Comparison of ENCODE assay signal across 1 cellular context in genomic region chr2:219082332-219082958, GRCh38.
TF ChIP-seq lines count a peak whose summit lies in the region.

No MANE protein-coding gene starts in this region.

TF ChIP-seq in K562, 482 proteins besides CTCF, POLR2A, EP300 and RAD21:
- no peak for TF ChIP-seq ZNF592 (IDR thresholded peaks at IDR 0.05)
- TF ChIP-seq USF2 (CRISPR knock-in tag; IDR thresholded peaks at IDR 0.05): peak; percentile 33
- no peak for TF ChIP-seq ZNF41 (CRISPR knock-in tag; conservative IDR thresholded peaks at IDR 0.05)
- no peak for TF ChIP-seq ZBTB33 (CRISPR knock-in tag; IDR thresholded peaks at IDR 0.05)
